ENCODE assay signal across 8 cellular contexts in the genomic region with DNA sequence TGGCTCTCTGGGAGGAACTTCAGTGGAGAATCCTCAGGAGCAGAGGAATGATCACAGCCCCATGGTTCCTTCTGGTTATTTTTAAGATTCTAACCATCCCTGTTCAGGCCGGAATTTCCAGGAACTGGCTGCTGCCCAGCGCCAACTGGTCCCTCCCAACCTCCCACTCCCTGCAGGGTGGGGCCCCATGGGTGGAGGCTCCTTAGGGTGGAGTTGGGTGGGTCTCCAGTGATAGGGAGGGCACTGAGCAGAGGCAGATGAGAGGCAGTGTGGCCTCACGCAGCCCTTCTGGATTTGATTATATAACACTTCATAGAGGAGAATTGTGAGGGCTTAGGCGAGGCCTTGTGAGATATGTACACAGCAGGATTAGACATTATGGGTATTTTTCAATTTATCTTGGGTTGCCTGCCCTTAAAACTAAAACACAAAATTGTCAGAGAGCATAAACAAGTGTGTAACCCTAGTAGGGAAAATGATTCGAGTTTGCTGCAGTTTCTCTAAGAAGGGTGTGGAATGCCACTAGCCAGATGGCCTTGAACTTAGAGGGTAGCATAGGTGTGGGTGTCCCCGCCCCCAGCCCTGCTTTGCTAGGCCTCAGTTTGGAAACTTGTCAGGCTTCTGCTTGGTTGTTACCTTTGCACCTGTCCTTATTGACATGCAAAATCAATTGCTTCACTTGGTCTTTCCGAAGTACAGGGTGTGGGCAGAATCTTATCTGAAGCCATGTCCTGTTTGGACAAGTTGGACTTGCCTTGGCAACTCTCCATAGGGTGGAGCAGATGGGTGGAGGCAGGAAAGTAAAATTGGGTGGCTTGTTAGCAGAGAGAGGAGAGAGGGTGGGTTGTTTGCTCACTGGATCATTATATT. TPM values are rescaled to one million over a fixed set of nuclear protein-coding genes. Genes with fewer than 3 reads are reported as not detected.
DNase-seq lines count a peak whose midpoint lies in the region; ATAC-seq and TF ChIP-seq lines count a peak whose summit lies in the region.

No MANE protein-coding gene starts in this region.

- H3K4me1 ChIP-seq in vagina: peaks cover 100% of the 10 kb centered on the region

- no peak for TF ChIP-seq CTCF in vagina (IDR thresholded peaks at IDR 0.05)

- no peaks in the 10 kb centered on the region for H3K27me3 ChIP-seq in vagina

- ATAC-seq in HG03520 (IDR thresholded peaks at IDR 0.05; ENCODE audit: unreplicated experiment) (no peak), HG03095 (IDR thresholded peaks at IDR 0.05; ENCODE audit: unreplicated experiment) (no peak)

- peak overlapping the region in 1 of 2 donors; percentile 1 for H3K4me3 ChIP-seq in vagina

- intact Hi-C loops in vagina (cut with DNase I): loop anchor here (5.0 kb wide), 1 partner anchor 611 kb away; no protein-coding TSS in a partner anchor

- peak overlapping the region; percentile 78 for H3K27ac ChIP-seq in cingulate gyrus (ENCODE audit: low read depth, low read length)
- H3K27ac ChIP-seq in vagina: peak overlapping the region; percentile 98

- H3K9me3 ChIP-seq in vagina: no peaks in the 10 kb centered on the region

- DNase-seq in Caki2 (ENCODE audit: low read depth) (peak; percentile 43), NCI-H226 (peak; percentile 67), mucosa of gallbladder (ENCODE audit: low spot score) (peak; percentile 84), vagina (ENCODE audit: extremely low spot score in 2 of 2) (no peak), SIG-M5 (lab: John Stamatoyannopoulos, UW) (no peak)

- TF ChIP-seq POLR2A in vagina (IDR thresholded peaks at IDR 0.05): no peak

- in situ Hi-C loops in Caki2 (cut with HindIII; ENCODE audit: low pct_unique_long_range_greater_than_20kb, low sequenced_read_pairs): no loop called here

- H3K36me3 ChIP-seq in vagina: no peaks in the 10 kb centered on the region

RNA-seq across cellular contexts. Expression of a gene that starts 9.3 kb away (rescaled TPM):
- total RNA-seq in Caki2 (2014; rRNA removed; shearing (Covaris generic); ENCODE audit: low replicate concordance): 5.7 and 6.6 TPM in 2 replicates
- total RNA-seq in mucosa of gallbladder (81.0 TPM), vagina (85.4 TPM)

Comparison
In these comparisons a context has a peak if more than half of its experiments do, and no peak if none do; other contexts are left out.
1. DNase-seq: peak in Caki2 (single experiment), NCI-H226 (single experiment) and mucosa of gallbladder (single experiment); none in vagina (0 of 2) and SIG-M5 (single experiment).
2. RNA of a gene that starts 9.3 kb away (total RNA-seq): 85.4 TPM in vagina (single experiment) and 81.0 TPM in mucosa of gallbladder (single experiment); 5.7 to 6.6 TPM in Caki2; every median in the first group is over 10 times any median in the second.